In genomic region chr7:2932761-2933251, GRCh38 we compare ENCODE assay signal across 21 cellular contexts.
DNase-seq lines count a peak whose midpoint lies in the region; ATAC-seq and TF ChIP-seq lines count a peak whose summit lies in the region.
"Had no signal": no experiment of that assay in that cellular context is flagged by ENCODE, and none has a peak within 500 bp of the region (broad histone marks: within the 10 kb centered on the region; RNA-seq: fewer than 3 reads in every experiment).

No MANE protein-coding gene starts in this region.

- H3K4me1 Mint-ChIP-seq in activated CD8-positive, alpha-beta T cell treated with anti-CD3 and anti-CD28 coated beads for 36 hours (ENCODE audit: low read depth) = peaks cover 12% of the 10 kb centered on the region
- H3K4me1 Mint-ChIP-seq in activated CD8-positive, alpha-beta T cell treated with anti-CD3 and anti-CD28 coated beads, Interleukin-2, amount 10 ng/mL, durations not matched to agents 7 days and 5 days (ENCODE audit: low read depth) = no peaks in the 10 kb centered on the region
- H3K4me1 Mint-ChIP-seq in chondrocyte (ENCODE audit: low read depth) (peaks cover 16% of the 10 kb centered on the region), progenitor cell of endocrine pancreas (ENCODE audit: low read depth) (peaks cover under 1% of the 10 kb centered on the region)
- H3K4me1 Mint-ChIP-seq: activated CD8-positive, alpha-beta memory T cell treated with anti-CD3 and anti-CD28 coated beads, Interleukin-2, amount 10 ng/mL, durations not matched to agents 7 days and 5 days had no signal

- no peak overlapping the region for H3K4me3 Mint-ChIP-seq in activated CD8-positive, alpha-beta T cell treated with anti-CD3 and anti-CD28 coated beads for 36 hours
- H3K4me3 Mint-ChIP-seq in activated CD8-positive, alpha-beta T cell treated with anti-CD3 and anti-CD28 coated beads, Interleukin-2, amount 10 ng/mL, durations not matched to agents 7 days and 5 days = no peak overlapping the region
- no peak overlapping the region for H3K4me3 Mint-ChIP-seq in chondrocyte (ENCODE audit: unreplicated experiment)
- no peak overlapping the region for H3K4me3 Mint-ChIP-seq in progenitor cell of endocrine pancreas (ENCODE audit: low read depth)
- H3K4me3 Mint-ChIP-seq: activated CD8-positive, alpha-beta memory T cell treated with anti-CD3 and anti-CD28 coated beads, Interleukin-2, amount 10 ng/mL, durations not matched to agents 7 days and 5 days; CD4-positive, CD25-positive, alpha-beta regulatory T cell; nephron had no signal

- no peaks in the 10 kb centered on the region for H3K27me3 ChIP-seq in H7 (ENCODE audit: control insufficient read depth, insufficient read depth, low read length)

- no peak for ATAC-seq in activated CD8-positive, alpha-beta T cell treated with anti-CD3 and anti-CD28 coated beads for 36 hours
- no peak for ATAC-seq in activated CD8-positive, alpha-beta T cell treated with anti-CD3 and anti-CD28 coated beads, Interleukin-2, amount 10 ng/mL, durations not matched to agents 7 days and 5 days
- ATAC-seq: activated CD4-positive, CD25-positive, alpha-beta regulatory T cell treated with anti-CD3 and anti-CD28 coated beads, Interleukin-2, amount 50 U/mL, for 24 hours; activated CD8-positive, alpha-beta memory T cell treated with anti-CD3 and anti-CD28 coated beads, Interleukin-2, amount 10 ng/mL, durations not matched to agents 7 days and 5 days had no signal

- H3K9me3 Mint-ChIP-seq in activated CD8-positive, alpha-beta T cell treated with anti-CD3 and anti-CD28 coated beads for 36 hours = no peaks in the 10 kb centered on the region
- no peaks in the 10 kb centered on the region for H3K9me3 Mint-ChIP-seq in activated CD8-positive, alpha-beta T cell treated with anti-CD3 and anti-CD28 coated beads, Interleukin-2, amount 10 ng/mL, durations not matched to agents 7 days and 5 days (ENCODE audit: insufficient read depth)
- H3K9me3 Mint-ChIP-seq in chondrocyte (ENCODE audit: low read depth) (no peaks in the 10 kb centered on the region), progenitor cell of endocrine pancreas (ENCODE audit: low read depth) (no peaks in the 10 kb centered on the region)
- H3K9me3 Mint-ChIP-seq: CD4-positive, CD25-positive, alpha-beta regulatory T cell; nephron had no signal

- CTCF ChIA-PET in activated CD8-positive, alpha-beta T cell treated with anti-CD3 and anti-CD28 coated beads for 36 hours (lab: Charles Lee) = no interaction called here
- CTCF ChIA-PET in activated CD8-positive, alpha-beta T cell treated with anti-CD3 and anti-CD28 coated beads, Interleukin-2, amount 10 ng/mL, durations not matched to agents 7 days and 5 days (lab: Charles Lee) = no interaction called here

- peaks cover 46% of the 10 kb centered on the region for H3K36me3 Mint-ChIP-seq in activated CD8-positive, alpha-beta T cell treated with anti-CD3 and anti-CD28 coated beads for 36 hours (ENCODE audit: low read depth)
- H3K36me3 Mint-ChIP-seq in activated CD8-positive, alpha-beta T cell treated with anti-CD3 and anti-CD28 coated beads, Interleukin-2, amount 10 ng/mL, durations not matched to agents 7 days and 5 days (ENCODE audit: low read depth) = peaks cover 60% of the 10 kb centered on the region
- H3K36me3 Mint-ChIP-seq in chondrocyte (ENCODE audit: low read depth) (no peaks in the 10 kb centered on the region), progenitor cell of endocrine pancreas (ENCODE audit: insufficient read depth) (no peaks in the 10 kb centered on the region)

- no peak overlapping the region for H3K4me3 ChIP-seq in H7 (ENCODE audit: insufficient read depth, low read depth, low read length)

- no peak for DNase-seq in activated CD8-positive, alpha-beta T cell treated with anti-CD3 and anti-CD28 coated beads for 36 hours
- no peak for DNase-seq in activated CD8-positive, alpha-beta T cell treated with anti-CD3 and anti-CD28 coated beads, Interleukin-2, amount 10 ng/mL, durations not matched to agents 7 days and 5 days
- DNase-seq in H7 (peak; percentile 39), chondrocyte (ENCODE audit: low spot score) (peak; percentile 83), posterior vena cava (ENCODE audit: low spot score) (peak; percentile 73), progenitor cell of endocrine pancreas (ENCODE audit: low spot score, unreplicated experiment) (no peak), HuH-7 (ENCODE audit: low spot score) (no peak)
- no peak for DNase-seq in activated CD8-positive, alpha-beta memory T cell treated with anti-CD3 and anti-CD28 coated beads, Interleukin-2, amount 50 U/mL, for 48 hours
- DNase-seq: activated CD8-positive, alpha-beta memory T cell treated with anti-CD3 and anti-CD28 coated beads, Interleukin-2, amount 10 ng/mL, durations not matched to agents 7 days and 5 days; activated gamma-delta T cell; CD4-positive, CD25-positive, alpha-beta regulatory T cell; cortex of kidney; DMS79; Kasumi-1; mesendoderm; NCI-H1092 treated with DMSO at 0.1 percent for 48 hours; NCI-H510A treated with DMSO at 0.1 percent for 48 hours; SHP77; stimulated activated CD4-positive, alpha-beta T cell treated with anti-CD3 and anti-CD28 coated beads, Interleukin-12 subunit alpha, Interleukin-12 subunit beta, amount 100 ng/mL, for 4 hours had no signal

- TF ChIP-seq CTCF in activated CD8-positive, alpha-beta T cell treated with anti-CD3 and anti-CD28 coated beads for 36 hours (IDR thresholded peaks at IDR 0.05) = no peak
- TF ChIP-seq CTCF in chondrocyte (IDR thresholded peaks at IDR 0.05) (no peak), progenitor cell of endocrine pancreas (IDR thresholded peaks at IDR 0.05; ENCODE audit: unreplicated experiment) (no peak)

- POLR2A ChIA-PET in activated CD8-positive, alpha-beta T cell treated with anti-CD3 and anti-CD28 coated beads for 36 hours (lab: Charles Lee) = interaction anchor here (0.6 to 1.2 kb wide), 3 partner anchors 31 to 1046 kb away, joined by 3 read pairs; no protein-coding TSS in a partner anchor
- POLR2A ChIA-PET in activated CD8-positive, alpha-beta T cell treated with anti-CD3 and anti-CD28 coated beads, Interleukin-2, amount 10 ng/mL, durations not matched to agents 7 days and 5 days (lab: Charles Lee) = interaction anchor here (0.5 kb wide), 1 partner anchor 149 kb away, joined by 3 read pairs; no protein-coding TSS in a partner anchor

- peak overlapping the region; percentile 52 for H3K27ac Mint-ChIP-seq in activated CD8-positive, alpha-beta T cell treated with anti-CD3 and anti-CD28 coated beads for 36 hours
- H3K27ac Mint-ChIP-seq in activated CD8-positive, alpha-beta T cell treated with anti-CD3 and anti-CD28 coated beads, Interleukin-2, amount 10 ng/mL, durations not matched to agents 7 days and 5 days = no peak overlapping the region
- peak overlapping the region; percentile 76 for H3K27ac Mint-ChIP-seq in chondrocyte (ENCODE audit: unreplicated experiment)
- H3K27ac Mint-ChIP-seq in progenitor cell of endocrine pancreas = no peak overlapping the region
- H3K27ac Mint-ChIP-seq: nephron had no signal

- H3K36me3 ChIP-seq in H7 (replicated peaks; ENCODE audit: control insufficient read depth, insufficient read depth, low read length) = peaks cover 2% of the 10 kb centered on the region

- intact Hi-C loops in activated CD8-positive, alpha-beta T cell treated with anti-CD3 and anti-CD28 coated beads for 36 hours (cut with micrococcal nuclease) = no loop called here
- intact Hi-C loops in posterior vena cava (cut with DNase I) = no loop called here

- H3K27me3 Mint-ChIP-seq in activated CD8-positive, alpha-beta T cell treated with anti-CD3 and anti-CD28 coated beads for 36 hours = no peaks in the 10 kb centered on the region
- H3K27me3 Mint-ChIP-seq in activated CD8-positive, alpha-beta T cell treated with anti-CD3 and anti-CD28 coated beads, Interleukin-2, amount 10 ng/mL, durations not matched to agents 7 days and 5 days (ENCODE audit: low read depth) = no peaks in the 10 kb centered on the region
- H3K27me3 Mint-ChIP-seq in chondrocyte (ENCODE audit: low read depth) (no peaks in the 10 kb centered on the region), progenitor cell of endocrine pancreas (no peaks in the 10 kb centered on the region)
- H3K27me3 Mint-ChIP-seq: activated CD8-positive, alpha-beta memory T cell treated with anti-CD3 and anti-CD28 coated beads, Interleukin-2, amount 10 ng/mL, durations not matched to agents 7 days and 5 days; CD4-positive, CD25-positive, alpha-beta regulatory T cell had no signal

Comparison
In these comparisons a context has a peak if more than half of its experiments do, and no peak if none do; other contexts are left out.
1. H3K27ac Mint-ChIP-seq: peak in activated CD8-positive, alpha-beta T cell treated with anti-CD3 and anti-CD28 coated beads for 36 hours (single experiment) and chondrocyte (single experiment); none in activated CD8-positive, alpha-beta T cell treated with anti-CD3 and anti-CD28 coated beads, Interleukin-2, amount 10 ng/mL, durations not matched to agents 7 days and 5 days (single experiment) and progenitor cell of endocrine pancreas (single experiment).
2. DNase-seq: peak in H7 (single experiment), chondrocyte (single experiment) and posterior vena cava (single experiment); none in activated CD8-positive, alpha-beta T cell treated with anti-CD3 and anti-CD28 coated beads for 36 hours (single experiment), activated CD8-positive, alpha-beta T cell treated with anti-CD3 and anti-CD28 coated beads, Interleukin-2, amount 10 ng/mL, durations not matched to agents 7 days and 5 days (single experiment), progenitor cell of endocrine pancreas (single experiment), HuH-7 (single experiment) and activated CD8-positive, alpha-beta memory T cell treated with anti-CD3 and anti-CD28 coated beads, Interleukin-2, amount 50 U/mL, for 48 hours (single experiment).